In the genomic region with DNA sequence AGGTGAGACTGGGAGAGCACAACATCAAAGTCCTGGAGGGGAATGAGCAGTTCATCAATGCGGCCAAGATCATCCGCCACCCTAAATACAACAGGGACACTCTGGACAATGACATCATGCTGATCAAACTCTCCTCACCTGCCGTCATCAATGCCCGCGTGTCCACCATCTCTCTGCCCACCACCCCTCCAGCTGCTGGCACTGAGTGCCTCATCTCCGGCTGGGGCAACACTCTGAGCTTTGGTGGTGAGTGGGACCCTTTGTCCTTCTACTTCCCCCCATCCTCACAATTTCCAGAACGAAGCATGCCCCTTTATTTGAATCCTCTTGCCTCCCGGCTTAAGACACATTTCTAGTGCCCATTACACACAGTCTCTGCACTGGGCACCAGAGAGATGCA, we compare ENCODE assay signal across 28 cellular contexts. TPM values are rescaled to one million over a fixed set of nuclear protein-coding genes. Genes with fewer than 3 reads are reported as not detected.
"Had no signal": no experiment of that assay in that cellular context is flagged by ENCODE, and none has a peak within 500 bp of the region (broad histone marks: within the 10 kb centered on the region; RNA-seq: fewer than 3 reads in every experiment).

No MANE protein-coding gene starts in this region.

- H3K36me3 ChIP-seq: colonic mucosa, esophagus squamous epithelium, gastrocnemius medialis, heart right ventricle, left lung, lower lobe of right lung had no signal

- H3K27ac Mint-ChIP-seq: dendritic cell treated with granulocyte-macrophage colony-stimulating factor and Interleukin-4, amounts not matched to agents 40 ng/mL and 50 ng/mL, for 4 days; effector memory CD8-positive, alpha-beta T cell; endodermal cell had no signal

- H3K27me3 ChIP-seq: colonic mucosa, gastrocnemius medialis, left lung had no signal

- H3K9me3 ChIP-seq: colonic mucosa, esophagus squamous epithelium, gastrocnemius medialis, left lung, lower lobe of right lung had no signal

- H3K4me3 Mint-ChIP-seq: dendritic cell treated with granulocyte-macrophage colony-stimulating factor and Interleukin-4, amounts not matched to agents 40 ng/mL and 50 ng/mL, for 4 days; effector memory CD8-positive, alpha-beta T cell; endodermal cell had no signal

- H3K4me1 ChIP-seq: colonic mucosa, gastrocnemius medialis, heart right ventricle, left lung had no signal

- H3K4me3 ChIP-seq: colonic mucosa, esophagus squamous epithelium, gastrocnemius medialis, heart right ventricle, left lung, lower lobe of right lung had no signal

- FAIRE-seq: endometrium, endothelial cell of umbilical vein, islet of Langerhans, keratinocyte had no signal

- H3K27ac ChIP-seq: colonic mucosa, epithelial cell of prostate, esophagus squamous epithelium, gastrocnemius medialis, heart right ventricle, left lung, lower lobe of right lung had no signal

- H3K9me3 Mint-ChIP-seq: dendritic cell treated with granulocyte-macrophage colony-stimulating factor and Interleukin-4, amounts not matched to agents 40 ng/mL and 50 ng/mL, for 4 days; effector memory CD8-positive, alpha-beta T cell had no signal

- ATAC-seq: effector memory CD8-positive, alpha-beta T cell; esophagus mucosa; gastrocnemius medialis; heart right ventricle; left cardiac atrium; left lung; left ventricle myocardium superior; lower lobe of right lung had no signal

- DNase-seq: colonic mucosa; cortex of kidney; effector CD8-positive, alpha-beta T cell; effector memory CD8-positive, alpha-beta T cell; endodermal cell; erythroblast; esophagus squamous epithelium; foreskin fibroblast; foreskin melanocyte; gastrocnemius medialis; glutamatergic neuron; head of caudate nucleus; heart right ventricle; hippocampal formation; left cardiac atrium; left lung; left ventricle myocardium superior; lower lobe of right lung; mesenchymal stem cell; midbrain had no signal

RNA-seq across cellular contexts. Expression of gene PRSS3, which starts 2.5 kb away (rescaled TPM):
- total RNA-seq: endodermal cell, left cardiac atrium, left ventricle myocardium superior, mononuclear cell had no signal
